In the genomic region with DNA sequence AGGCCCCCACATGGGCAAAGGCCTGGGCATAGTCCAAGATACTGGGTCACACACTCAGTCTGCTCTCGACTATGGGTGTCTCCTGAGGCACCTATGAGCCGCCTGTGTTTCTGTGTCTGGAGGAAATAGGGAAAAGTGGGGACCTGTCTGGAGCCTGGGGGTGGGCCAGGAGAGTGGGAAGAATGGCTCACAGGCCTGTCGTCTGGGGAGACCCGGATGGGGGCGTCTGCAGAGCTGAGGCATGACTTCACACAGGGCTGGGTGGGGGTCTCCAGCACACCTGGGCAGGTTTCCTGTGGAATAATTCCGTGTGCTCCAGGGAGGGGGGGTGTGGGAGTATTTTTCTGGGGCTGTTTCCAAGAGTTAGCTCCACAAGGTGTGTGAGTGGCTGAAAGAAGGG, we compare ENCODE assay signal across 9 cellular contexts.
"Had no signal": no experiment of that assay in that cellular context is flagged by ENCODE, and none has a peak within 500 bp of the region (broad histone marks: within the 10 kb centered on the region; RNA-seq: fewer than 3 reads in every experiment).

No MANE protein-coding gene starts in this region.

- H3K27ac Mint-ChIP-seq: activated T-cell treated with anti-CD3 and anti-CD28 coated beads, Interleukin-2, amount 50 U/mL, for 72 hours; stimulated activated naive CD8-positive, alpha-beta T cell treated with anti-CD3 and anti-CD28 coated beads, Interleukin-15, Interleukin-2, amounts not matched to agents 100 ng/mL and 50 ng/mL, for 24 hours; T-helper 17 cell had no signal

- DNase-seq: lower lobe of right lung had no signal

- H3K27ac ChIP-seq: cardiac muscle cell, lower lobe of right lung, prostate gland, suprapubic skin, VCaP had no signal

- H3K9me3 Mint-ChIP-seq: activated T-cell treated with anti-CD3 and anti-CD28 coated beads, Interleukin-2, amount 50 U/mL, for 72 hours; effector memory CD8-positive, alpha-beta T cell; stimulated activated naive CD8-positive, alpha-beta T cell treated with anti-CD3 and anti-CD28 coated beads, Interleukin-15, Interleukin-2, amounts not matched to agents 100 ng/mL and 50 ng/mL, for 24 hours had no signal

- H3K9me3 ChIP-seq: lower lobe of right lung, prostate gland, suprapubic skin had no signal

- H3K36me3 ChIP-seq: cardiac muscle cell, lower lobe of right lung, prostate gland, suprapubic skin had no signal

- H3K4me3 ChIP-seq: cardiac muscle cell, lower lobe of right lung, prostate gland, suprapubic skin had no signal

- H3K4me3 Mint-ChIP-seq: activated T-cell treated with anti-CD3 and anti-CD28 coated beads, Interleukin-2, amount 50 U/mL, for 72 hours; stimulated activated naive CD8-positive, alpha-beta T cell treated with anti-CD3 and anti-CD28 coated beads, Interleukin-15, Interleukin-2, amounts not matched to agents 100 ng/mL and 50 ng/mL, for 24 hours; T-helper 17 cell had no signal
